In the genomic region with DNA sequence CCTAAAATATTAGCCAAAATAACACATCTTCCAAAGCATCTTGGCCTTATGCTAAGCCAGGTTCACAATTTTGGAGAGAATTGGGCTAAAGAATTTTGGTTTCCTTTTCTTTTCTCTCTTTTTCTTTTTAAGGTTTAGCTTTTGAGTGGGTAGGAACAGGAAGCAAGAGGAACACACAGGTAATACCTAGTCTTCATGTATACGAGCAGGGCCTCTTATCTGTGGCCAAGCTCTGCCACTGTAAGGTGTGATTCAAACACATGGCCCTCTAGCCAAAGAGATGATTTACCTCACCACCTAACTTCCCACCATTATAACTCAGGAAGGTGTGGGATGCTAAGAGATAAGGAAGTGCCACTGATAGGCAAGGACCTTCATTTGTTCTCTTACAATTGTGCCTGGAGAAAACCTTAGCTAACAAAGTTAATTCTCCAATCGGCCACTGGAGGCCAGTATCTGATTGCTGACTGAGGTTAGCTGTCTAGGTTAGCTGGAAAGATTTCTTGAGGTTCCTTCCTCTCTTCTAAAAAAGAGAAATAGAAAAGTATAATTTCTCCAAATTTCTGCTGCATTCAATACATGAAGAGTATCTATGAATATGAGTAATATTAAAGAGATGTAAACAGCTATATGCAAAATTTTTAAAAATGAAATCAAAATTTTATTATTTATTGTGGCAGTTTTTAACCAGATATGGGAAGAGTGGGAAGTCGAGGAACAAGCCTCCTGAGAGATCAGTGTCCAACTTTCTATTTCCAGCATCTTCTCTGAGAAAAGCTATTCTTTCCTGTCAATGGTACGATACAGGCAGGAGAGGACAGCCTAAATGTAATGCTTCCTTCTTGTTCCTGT, we compare ENCODE assay signal across 8 cellular contexts. TPM values are rescaled to one million over a fixed set of nuclear protein-coding genes. Genes with fewer than 3 reads are reported as not detected.
DNase-seq lines count a peak whose midpoint lies in the region; ATAC-seq and TF ChIP-seq lines count a peak whose summit lies in the region.

No MANE protein-coding gene starts in this region.

- dilution Hi-C loops in IMR-90 (cut with HindIII; ENCODE audit: low sequenced_read_pairs, unreplicated experiment), result no loop called here

- CTCF ChIA-PET in IMR-90 (lab: Yijun Ruan, JAX), result interaction anchor here (0.6 to 1.8 kb wide), 20 partner anchors 13 to 678 kb away, joined by 3 to 11 read pairs (median 4); no protein-coding TSS in a partner anchor

- H2BK15ac ChIP-seq in IMR-90 (ENCODE audit: low read depth, low read length), result no peak overlapping the region

- H3K79me1 ChIP-seq in IMR-90 (ENCODE audit: low read depth in 1 of 2, low read length in 2 of 2), result no peaks in the 10 kb centered on the region

- intact Hi-C loops in IMR-90 (cut with micrococcal nuclease), result loop anchor here (1.0 to 10.0 kb wide), 6 partner anchors 50 to 804 kb away; a partner anchor contains a TSS

- H3K4me1 ChIP-seq in IMR-90 (ENCODE audit: control insufficient read depth, insufficient read depth, low read length) (no peaks in the 10 kb centered on the region), RWPE2 (ENCODE audit: insufficient read depth, poor library complexity, severe bottlenecking) (no peaks in the 10 kb centered on the region)

- no peak overlapping the region for H2BK120ac ChIP-seq in IMR-90 (ENCODE audit: low read depth, low read length)

- H2AK9ac ChIP-seq in IMR-90 (replicated peaks; ENCODE audit: low read depth, low read length, poor library complexity), result no peak overlapping the region

- H2BK20ac ChIP-seq in IMR-90 (ENCODE audit: low read depth, low read length), result no peak overlapping the region

- H3K27me3 ChIP-seq in IMR-90 (ENCODE audit: control insufficient read depth, insufficient read depth, low read length) (no peaks in the 10 kb centered on the region), RWPE2 (ENCODE audit: insufficient read depth, poor library complexity, severe bottlenecking) (no peaks in the 10 kb centered on the region)

- POLR2A ChIA-PET in IMR-90 (lab: Charles Lee; ENCODE audit: unreplicated experiment), result no interaction called here

- no peaks in the 10 kb centered on the region for H3K36me3 ChIP-seq in IMR-90 (ENCODE audit: control insufficient read depth, insufficient read depth, low read length)
- H3K36me3 ChIP-seq in RWPE2 (ENCODE audit: low read depth), result no peaks in the 10 kb centered on the region

- no peak overlapping the region for H4K91ac ChIP-seq in IMR-90 (ENCODE audit: insufficient read depth, low read depth, low read length)

- no peak overlapping the region for H3K56ac ChIP-seq in IMR-90 (ENCODE audit: extremely low read depth, insufficient read depth, low read length)

- H4K8ac ChIP-seq in IMR-90 (ENCODE audit: low read depth in 2 of 2, low read length in 2 of 2), result no peak overlapping the region

- H3K23ac ChIP-seq in IMR-90 (ENCODE audit: low read depth, low read length), result no peak overlapping the region

- DNase-seq in GDM1 (lab: John Stamatoyannopoulos, UW) (peak; percentile 3), IMR-90 (peak; percentile 61), RWPE2 (ENCODE audit: low spot score) (no peak), glomerular visceral epithelial cell (ENCODE audit: extremely low spot score) (peak; percentile 59), putamen (ENCODE audit: low spot score) (peak; percentile 42), NCI-H446 treated with DMSO at 0.1 percent for 48 hours (lab: John Stamatoyannopoulos, UW) (no peak)
- DNase-seq in activated naive CD4-positive, alpha-beta T cell treated with anti-CD3 and anti-CD28 coated beads, Interleukin-2, amount 50 U/mL, for 16 hours, result peak; percentile 51

- TF ChIP-seq RAD21 in IMR-90 (IDR thresholded peaks at IDR 0.05; ENCODE audit: low read length), result peak; percentile 94

- H3K4me2 ChIP-seq in IMR-90 (ENCODE audit: low read depth, low read length), result no peak overlapping the region

- no peak overlapping the region for H2AK5ac ChIP-seq in IMR-90 (ENCODE audit: low read depth, low read length)

- H3K18ac ChIP-seq in IMR-90 (ENCODE audit: low read depth, low read length), result no peak overlapping the region

- H3K4me3 ChIP-seq in IMR-90 (ENCODE audit: insufficient read depth, low read depth, low read length), result no peak overlapping the region
- no peak overlapping the region for H3K4me3 ChIP-seq in RWPE2 (ENCODE audit: severe bottlenecking)

- no peak overlapping the region for H3K4ac ChIP-seq in IMR-90 (ENCODE audit: low read depth, low read length)

- H3K9me1 ChIP-seq in IMR-90 (ENCODE audit: insufficient read depth, low read length), result no peaks in the 10 kb centered on the region

- H2AFZ ChIP-seq in IMR-90 (replicated peaks; ENCODE audit: low read length, poor library complexity), result no peak overlapping the region

- H3K9ac ChIP-seq in IMR-90 (ENCODE audit: low read depth, low read length), result no peak overlapping the region

- H3K9me3 ChIP-seq in IMR-90 (ENCODE audit: control insufficient read depth, insufficient read depth, low read length), result no peaks in the 10 kb centered on the region
- no peaks in the 10 kb centered on the region for H3K9me3 ChIP-seq in RWPE2 (ENCODE audit: severe bottlenecking)

- TF ChIP-seq POLR2A in IMR-90 (IDR thresholded peaks at IDR 0.05; ENCODE audit: low read depth, low read length), result no peak

- H3K14ac ChIP-seq in IMR-90 (replicated peaks; ENCODE audit: low read depth, low read length), result no peak overlapping the region

- no peak overlapping the region for H2BK5ac ChIP-seq in IMR-90 (ENCODE audit: low read depth, low read length, poor library complexity, severe bottlenecking)

- TF ChIP-seq CTCF in IMR-90 (conservative IDR thresholded peaks at IDR 0.05; ENCODE audit: low read depth, low read length) (peak; percentile 84), RWPE2 (IDR thresholded peaks at IDR 0.05; ENCODE audit: poor library complexity, severe bottlenecking) (peak; percentile 87)

- ATAC-seq in GM21576 (IDR thresholded peaks at IDR 0.05; ENCODE audit: unreplicated experiment) (peak; percentile 91), IMR-90 (ENCODE audit: low read depth) (peak; percentile 89), RWPE2 (ENCODE audit: low read depth) (peak; percentile 80)

- H4K20me1 ChIP-seq in IMR-90 (ENCODE audit: insufficient read depth, low read length), result no peaks in the 10 kb centered on the region

- WGBS in IMR-90 (ENCODE audit: extremely low coverage in 2 of 2, insufficient read length in 1 of 2), 2 experiments, result 100% methylated on average over 1 of the region's 4 CpGs; no CpG with 5 or more reads in 1 of the 2 experiments

- in situ Hi-C loops in IMR-90 (cut with MboI; ENCODE audit: low sequenced_read_pairs), result loop anchor here (25.0 kb wide), 2 partner anchors 687 to 812 kb away; no protein-coding TSS in a partner anchor

- no peak overlapping the region for H4K5ac ChIP-seq in IMR-90 (ENCODE audit: low read depth, low read length)

- BruUV-seq in IMR-90 (replicated peaks; lab: Mats Ljungman, UMichigan), result no TSS peak

- no peak overlapping the region for H3K27ac ChIP-seq in IMR-90 (ENCODE audit: insufficient read depth, low read length)
- no peak overlapping the region for H3K27ac ChIP-seq in RWPE2 (ENCODE audit: poor library complexity, severe bottlenecking)

TF ChIP-seq in IMR-90, 13 proteins besides CTCF, POLR2A, EP300 and RAD21:
- TF ChIP-seq MAFK (IDR thresholded peaks at IDR 0.05; ENCODE audit: low read depth, low read length), result no peak
- peak; percentile 75 for TF ChIP-seq SMC3 (IDR thresholded peaks at IDR 0.05; ENCODE audit: low read depth, low read length)

RNA-seq across cellular contexts. Expression of a gene that starts 30.1 kb away (rescaled TPM):
- total RNA-seq in IMR-90 (2012; rRNA removed), result 29.4 and 32.3 TPM in 2 replicates
- 18.3 and 23.0 TPM in 2 replicates for polyA plus RNA-seq in IMR-90 (2012; rRNA removed)
- 20.8 and 43.8 TPM in 2 replicates for polyA plus RNA-seq in IMR-90 (2012; cell fraction: cytosol; rRNA removed)
- 16.3 and 30.7 TPM in 2 replicates for polyA plus RNA-seq in IMR-90 (2012; cell fraction: nucleus; rRNA removed; ENCODE audit: low replicate concordance)

RNA-seq across cellular contexts. Expression of a gene that starts 51.5 kb away (rescaled TPM):
- total RNA-seq in IMR-90 (2012; rRNA removed), result 2.5 and 2.7 TPM in 2 replicates
- 1.1 and 1.2 TPM in 2 replicates for polyA plus RNA-seq in IMR-90 (2012; rRNA removed)
- 0.51 and 0.80 TPM in 2 replicates for polyA plus RNA-seq in IMR-90 (2012; cell fraction: cytosol; rRNA removed)
- polyA plus RNA-seq in IMR-90 (2012; cell fraction: nucleus; rRNA removed; ENCODE audit: low replicate concordance), result 2.0 and 2.3 TPM in 2 replicates

Comparison
In these comparisons a context has a peak if more than half of its experiments do, and no peak if none do; other contexts are left out.
1. DNase-seq: peak in GDM1 (single experiment), IMR-90 (single experiment), activated naive CD4-positive, alpha-beta T cell treated with anti-CD3 and anti-CD28 coated beads, Interleukin-2, amount 50 U/mL, for 16 hours (single experiment), glomerular visceral epithelial cell (single experiment) and putamen (single experiment); none in RWPE2 (single experiment) and NCI-H446 treated with DMSO at 0.1 percent for 48 hours (single experiment).
2. Peak in every context shown above with its lines, with median percentiles within 50 percentile points of each other: ATAC-seq.